8 cellular contexts compared by ENCODE assay signal in genomic region chr4:145935253-145936141, GRCh38. TPM values are rescaled to one million over a fixed set of nuclear protein-coding genes. Genes with fewer than 3 reads are reported as not detected.
DNase-seq lines count a peak whose midpoint lies in the region; ATAC-seq and TF ChIP-seq lines count a peak whose summit lies in the region.

No MANE protein-coding gene starts in this region.

- CTCF ChIA-PET in CD8-positive, alpha-beta memory T cell (lab: Charles Lee) = interaction anchor here (1.3 kb wide), 2 partner anchors 17 to 20 kb away, joined by 3 read pairs; no protein-coding TSS in a partner anchor

- WGBS in heart right ventricle, 2 donors = 5 to 9% methylated on average over 18 of the region's 18 CpGs

- no peaks in the 10 kb centered on the region for H3K4me1 ChIP-seq in CD8-positive, alpha-beta memory T cell (ENCODE audit: insufficient read depth, low read length)
- peaks cover 0 to 38% (median 18%) of the 10 kb centered on the region in 9 donors for H3K4me1 ChIP-seq in heart right ventricle

- no peak for TF ChIP-seq CTCF in heart right ventricle (IDR thresholded peaks at IDR 0.05)
- no peak for TF ChIP-seq CTCF in progenitor cell of endocrine pancreas (IDR thresholded peaks at IDR 0.05; ENCODE audit: unreplicated experiment)

- intact Hi-C loops in heart right ventricle (cut with DNase I) = loop anchor here in 6 of 10 donors (5.0 to 10.0 kb wide), 8 partner anchors 48 to 311 kb away; partner anchors contain the start of gene LSM6 (in 2 of the 6)

- POLR2A ChIA-PET in CD8-positive, alpha-beta memory T cell (lab: Charles Lee) = no interaction called here

- H3K36me3 ChIP-seq in CD8-positive, alpha-beta memory T cell (ENCODE audit: insufficient read depth, low read length) = no peaks in the 10 kb centered on the region
- H3K36me3 ChIP-seq in heart right ventricle = no peaks in the 10 kb centered on the region

- peaks cover 0 to 8% of the 10 kb centered on the region in 2 donors for H3K27me3 Mint-ChIP-seq in CD8-positive, alpha-beta memory T cell
- H3K27me3 Mint-ChIP-seq in activated T-cell treated with anti-CD3 and anti-CD28 coated beads, Interleukin-2, amount 50 U/mL, for 24 hours = no peaks in the 10 kb centered on the region
- H3K27me3 Mint-ChIP-seq in progenitor cell of endocrine pancreas = no peaks in the 10 kb centered on the region

- H3K9me3 ChIP-seq in CD8-positive, alpha-beta memory T cell (ENCODE audit: low read length) = no peaks in the 10 kb centered on the region
- H3K9me3 ChIP-seq in heart right ventricle = no peaks in the 10 kb centered on the region

- peaks cover 31 to 62% (median 51%) of the 10 kb centered on the region in 3 donors for H3K4me1 Mint-ChIP-seq in CD8-positive, alpha-beta memory T cell
- H3K4me1 Mint-ChIP-seq in activated T-cell treated with anti-CD3 and anti-CD28 coated beads, Interleukin-2, amount 50 U/mL, for 24 hours (ENCODE audit: low read depth) = peaks cover 67% of the 10 kb centered on the region
- peaks cover 39% of the 10 kb centered on the region for H3K4me1 Mint-ChIP-seq in progenitor cell of endocrine pancreas (ENCODE audit: low read depth)

- peaks cover 0 to 3% (median 0%) of the 10 kb centered on the region in 5 donors for H3K9me3 Mint-ChIP-seq in CD8-positive, alpha-beta memory T cell
- H3K9me3 Mint-ChIP-seq in activated T-cell treated with anti-CD3 and anti-CD28 coated beads, Interleukin-2, amount 50 U/mL, for 24 hours = no peaks in the 10 kb centered on the region
- no peaks in the 10 kb centered on the region for H3K9me3 Mint-ChIP-seq in progenitor cell of endocrine pancreas (ENCODE audit: low read depth)

- H3K27ac ChIP-seq in CD8-positive, alpha-beta memory T cell (ENCODE audit: low read depth, low read length) = peak overlapping the region; percentile 22
- H3K27ac ChIP-seq in heart right ventricle = peak overlapping the region; percentile 84 to 98 (median 96)

- H3K27me3 ChIP-seq in CD8-positive, alpha-beta memory T cell (ENCODE audit: insufficient read depth, low read length, poor library complexity, severe bottlenecking) = no peaks in the 10 kb centered on the region
- peaks cover 0 to 17% (median 0%) of the 10 kb centered on the region in 7 donors for H3K27me3 ChIP-seq in heart right ventricle

- ATAC-seq in GM19035 (IDR thresholded peaks at IDR 0.05; ENCODE audit: unreplicated experiment) = peak; percentile 32
- ATAC-seq in HG03521 (IDR thresholded peaks at IDR 0.05; ENCODE audit: unreplicated experiment) = peak; percentile 26
- ATAC-seq in heart right ventricle = peak; percentile 6 to 41 (median 30)
- ATAC-seq in GM19328 (IDR thresholded peaks at IDR 0.05; ENCODE audit: unreplicated experiment) = no peak

- H3K4me3 ChIP-seq in CD8-positive, alpha-beta memory T cell (ENCODE audit: low read length) = peak overlapping the region; percentile 69
- peak overlapping the region; percentile 68 to 88 (median 82) for H3K4me3 ChIP-seq in heart right ventricle

- peaks cover 0 to 15% (median 0%) of the 10 kb centered on the region in 3 donors for H3K36me3 Mint-ChIP-seq in CD8-positive, alpha-beta memory T cell
- H3K36me3 Mint-ChIP-seq in activated T-cell treated with anti-CD3 and anti-CD28 coated beads, Interleukin-2, amount 50 U/mL, for 24 hours (ENCODE audit: low read depth) = peaks cover 42% of the 10 kb centered on the region
- H3K36me3 Mint-ChIP-seq in progenitor cell of endocrine pancreas (ENCODE audit: insufficient read depth) = peaks cover 3% of the 10 kb centered on the region

- DNase-seq in CD8-positive, alpha-beta memory T cell = peak in 3 of 5 donors; percentile 9 to 45 (median 37)
- DNase-seq in activated T-cell treated with anti-CD3 and anti-CD28 coated beads, Interleukin-2, amount 50 U/mL, for 24 hours = no peak
- DNase-seq in heart right ventricle (peak; percentile 48 to 52), progenitor cell of endocrine pancreas (ENCODE audit: low spot score, unreplicated experiment) (peak; percentile 11), NCI-H526 treated with DMSO at 0.1 percent for 48 hours (lab: John Stamatoyannopoulos, UW) (no peak)

- peak overlapping the region; percentile 88 to 97 (median 96) for H3K4me3 Mint-ChIP-seq in CD8-positive, alpha-beta memory T cell
- peak overlapping the region; percentile 98 for H3K4me3 Mint-ChIP-seq in activated T-cell treated with anti-CD3 and anti-CD28 coated beads, Interleukin-2, amount 50 U/mL, for 24 hours
- H3K4me3 Mint-ChIP-seq in progenitor cell of endocrine pancreas (ENCODE audit: low read depth) = peak overlapping the region; percentile 94

- H3K27ac Mint-ChIP-seq in CD8-positive, alpha-beta memory T cell = peak overlapping the region; percentile 75 to 98 (median 96)
- peak overlapping the region; percentile 95 for H3K27ac Mint-ChIP-seq in activated T-cell treated with anti-CD3 and anti-CD28 coated beads, Interleukin-2, amount 50 U/mL, for 24 hours
- peak overlapping the region; percentile 99 for H3K27ac Mint-ChIP-seq in progenitor cell of endocrine pancreas

RNA-seq across cellular contexts. Expression of gene ZNF827, which starts 3.1 kb away (rescaled TPM):
- total RNA-seq in CD8-positive, alpha-beta memory T cell = 10 to 100 TPM; 32.2 to 32.5 TPM
- 6.9 TPM for polyA plus RNA-seq in CD8-positive, alpha-beta memory T cell
- total RNA-seq in heart right ventricle (10 to 100 TPM; 11.7 to 33.9 (median 22.4) TPM), progenitor cell of endocrine pancreas (49.2 and 50.2 TPM in 2 replicates)
- polyA plus RNA-seq in heart right ventricle = 1 to 10 TPM; 3.8 to 7.2 TPM

Comparison
In these comparisons a context has a peak if more than half of its experiments do, and no peak if none do; other contexts are left out.
1. DNase-seq: peak in CD8-positive, alpha-beta memory T cell (3 of 5), heart right ventricle (2 of 2) and progenitor cell of endocrine pancreas (single experiment); none in activated T-cell treated with anti-CD3 and anti-CD28 coated beads, Interleukin-2, amount 50 U/mL, for 24 hours (single experiment) and NCI-H526 treated with DMSO at 0.1 percent for 48 hours (single experiment).
2. Peak in every context shown above with its lines, with median percentiles within 50 percentile points of each other: H3K27ac Mint-ChIP-seq and H3K4me3 Mint-ChIP-seq.